ENCODE assay signal across 22 cellular contexts in the genomic region with DNA sequence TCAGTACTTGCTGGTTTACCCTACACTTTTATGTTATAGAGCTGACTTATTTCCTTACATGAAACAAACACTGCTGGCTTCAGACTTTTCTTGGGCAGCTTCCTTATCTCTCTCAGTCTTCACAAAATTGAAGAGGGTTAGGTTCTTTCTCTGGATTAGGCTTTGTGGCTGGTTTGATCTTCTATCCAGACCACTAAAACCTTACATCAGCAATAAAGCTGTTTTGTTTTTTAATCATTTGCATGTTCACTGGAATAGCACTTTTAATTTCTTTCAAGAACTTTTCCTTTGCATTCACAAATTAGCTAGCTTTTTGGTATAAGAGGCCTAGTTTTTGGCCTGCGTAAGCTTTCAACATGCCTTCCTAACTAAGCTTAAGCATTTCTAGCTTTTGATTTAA.
DNase-seq lines count a peak whose midpoint lies in the region; ATAC-seq, FAIRE-seq and TF ChIP-seq lines count a peak whose summit lies in the region.
"Had no signal": no experiment of that assay in that cellular context is flagged by ENCODE, and none has a peak within 500 bp of the region (broad histone marks: within the 10 kb centered on the region; RNA-seq: fewer than 3 reads in every experiment).

No MANE protein-coding gene starts in this region.

- H2AFZ ChIP-seq in IMR-90 (replicated peaks; ENCODE audit: low read length, poor library complexity) (no peak overlapping the region), neuron (ENCODE audit: low read depth, low read length) (peak overlapping the region; percentile 26)

- TF ChIP-seq EP300 in A549 (IDR thresholded peaks at IDR 0.05): no peak

- TF ChIP-seq RAD21 in A549 (conservative IDR thresholded peaks at IDR 0.05 in 1 of 2, IDR thresholded peaks at IDR 0.05 in 1 of 2) (no peak), IMR-90 (IDR thresholded peaks at IDR 0.05; ENCODE audit: low read length) (no peak)

- H3K27ac Mint-ChIP-seq in type B pancreatic cell: no peak overlapping the region
- H3K27ac Mint-ChIP-seq: B cell; CD4-positive, alpha-beta T cell; CD8-positive, alpha-beta T cell had no signal

- H2BK15ac ChIP-seq in IMR-90 (ENCODE audit: low read depth, low read length): no peak overlapping the region

- no peak overlapping the region for H3K4me2 ChIP-seq in A549
- H3K4me2 ChIP-seq in IMR-90 (ENCODE audit: low read depth, low read length): no peak overlapping the region
- H3K4me2 ChIP-seq: BLaER1 treated with 17β-estradiol and CSF1 and Interleukin-3, amounts not matched to agents 10 nM and 100 nM had no signal

- no peak overlapping the region for H4K5ac ChIP-seq in IMR-90 (ENCODE audit: low read depth, low read length)

- in situ Hi-C loops in IMR-90 (cut with MboI; ENCODE audit: low sequenced_read_pairs): no loop called here

- H2AK5ac ChIP-seq in IMR-90 (ENCODE audit: low read depth, low read length): no peak overlapping the region

- BruUV-seq in IMR-90 (replicated peaks; lab: Mats Ljungman, UMichigan): no TSS peak

- no peak overlapping the region for H3K9ac ChIP-seq in IMR-90 (ENCODE audit: low read depth, low read length)
- H3K9ac ChIP-seq: BLaER1 treated with 17β-estradiol and CSF1 and Interleukin-3, amounts not matched to agents 10 nM and 100 nM had no signal

- CTCF ChIA-PET in A549 (lab: Yijun Ruan, JAX): interaction anchor here (1.1 kb wide), 1 partner anchor 97 kb away, joined by 4 read pairs; no protein-coding TSS in a partner anchor
- CTCF ChIA-PET in IMR-90 (lab: Yijun Ruan, JAX): no interaction called here

- no peak overlapping the region for H2BK20ac ChIP-seq in IMR-90 (ENCODE audit: low read depth, low read length)

- H3K9me3 Mint-ChIP-seq in type B pancreatic cell: no peaks in the 10 kb centered on the region
- H3K9me3 Mint-ChIP-seq: CD4-positive, alpha-beta T cell had no signal

- H4K8ac ChIP-seq in IMR-90 (ENCODE audit: low read depth in 2 of 2, low read length in 2 of 2): no peak overlapping the region

- no peak overlapping the region for H2BK5ac ChIP-seq in IMR-90 (ENCODE audit: low read depth, low read length, poor library complexity, severe bottlenecking)

- H3K79me1 ChIP-seq in IMR-90 (ENCODE audit: low read depth in 1 of 2, low read length in 2 of 2): no peaks in the 10 kb centered on the region

- H3K36me3 ChIP-seq in IMR-90 (ENCODE audit: control insufficient read depth, insufficient read depth, low read length) (no peaks in the 10 kb centered on the region), neuron (ENCODE audit: insufficient read depth, low read length) (no peaks in the 10 kb centered on the region)
- H3K36me3 ChIP-seq: BLaER1 treated with 17β-estradiol and CSF1 and Interleukin-3, amounts not matched to agents 10 nM and 100 nM had no signal

- no peak overlapping the region for H3K23ac ChIP-seq in IMR-90 (ENCODE audit: low read depth, low read length)

- no peak overlapping the region for H3K56ac ChIP-seq in IMR-90 (ENCODE audit: extremely low read depth, insufficient read depth, low read length)

- no peak for FAIRE-seq in A549 (lab: Jason Lieb, UNC)
- FAIRE-seq: A204.1, D721Med, G401.6, GM12891, GM19239 had no signal

- intact Hi-C loops in IMR-90 (cut with micrococcal nuclease): no loop called here

- no peaks in the 10 kb centered on the region for H3K27me3 Mint-ChIP-seq in type B pancreatic cell
- H3K27me3 Mint-ChIP-seq: B cell; CD4-positive, alpha-beta T cell had no signal

- no peak overlapping the region for H2AK9ac ChIP-seq in IMR-90 (replicated peaks; ENCODE audit: low read depth, low read length, poor library complexity)

- no peaks in the 10 kb centered on the region for H3K27me3 ChIP-seq in IMR-90 (ENCODE audit: control insufficient read depth, insufficient read depth, low read length)
- no peaks in the 10 kb centered on the region for H3K27me3 ChIP-seq in neuron (ENCODE audit: insufficient read depth, low read length)
- H3K27me3 ChIP-seq: BLaER1 treated with 17β-estradiol and CSF1 and Interleukin-3, amounts not matched to agents 10 nM and 100 nM had no signal

- H3K4ac ChIP-seq in IMR-90 (ENCODE audit: low read depth, low read length): no peak overlapping the region

- H3K4me1 Mint-ChIP-seq in type B pancreatic cell (ENCODE audit: unreplicated experiment): no peaks in the 10 kb centered on the region
- H3K4me1 Mint-ChIP-seq: B cell had no signal

- H3K9me3 ChIP-seq in A549: no peaks in the 10 kb centered on the region
- H3K9me3 ChIP-seq in IMR-90 (ENCODE audit: control insufficient read depth, insufficient read depth, low read length): no peaks in the 10 kb centered on the region
- no peaks in the 10 kb centered on the region for H3K9me3 ChIP-seq in neuron (ENCODE audit: low read length)
- H3K9me3 ChIP-seq: BLaER1 treated with 17β-estradiol and CSF1 and Interleukin-3, amounts not matched to agents 10 nM and 100 nM; Caco-2 had no signal

- H4K91ac ChIP-seq in IMR-90 (ENCODE audit: insufficient read depth, low read depth, low read length): no peak overlapping the region

- WGBS in A549 (ENCODE audit: missing lambda C conversion rate): 89% methylated on average over 1 of the region's 1 CpG
- no CpG with 5 or more reads among the region's 1 CpG for WGBS in IMR-90 (ENCODE audit: extremely low coverage in 2 of 2, insufficient read length in 1 of 2), 2 experiments

- H2BK120ac ChIP-seq in IMR-90 (ENCODE audit: low read depth, low read length): no peak overlapping the region

- H3K36me3 Mint-ChIP-seq in type B pancreatic cell: no peaks in the 10 kb centered on the region
- H3K36me3 Mint-ChIP-seq: CD8-positive, alpha-beta T cell had no signal

- H3K4me1 ChIP-seq in A549: no peaks in the 10 kb centered on the region
- H3K4me1 ChIP-seq in IMR-90 (ENCODE audit: control insufficient read depth, insufficient read depth, low read length): no peaks in the 10 kb centered on the region
- H3K4me1 ChIP-seq in neuron (ENCODE audit: insufficient read depth, low read length): no peaks in the 10 kb centered on the region
- H3K4me1 ChIP-seq: BLaER1 treated with 17β-estradiol and CSF1 and Interleukin-3, amounts not matched to agents 10 nM and 100 nM; Caco-2 had no signal

- H3K27ac ChIP-seq in A549 (no peak overlapping the region), IMR-90 (ENCODE audit: insufficient read depth, low read length) (no peak overlapping the region)
- H3K27ac ChIP-seq: BLaER1 treated with 17β-estradiol and CSF1 and Interleukin-3, amounts not matched to agents 10 nM and 100 nM; C4-2B had no signal

- no peak overlapping the region for H3K18ac ChIP-seq in IMR-90 (ENCODE audit: low read depth, low read length)

- no peak for ATAC-seq in A549
- no peak for ATAC-seq in IMR-90 (ENCODE audit: low read depth)
- ATAC-seq: CD8-positive, alpha-beta T cell had no signal

- H3K14ac ChIP-seq in IMR-90 (replicated peaks; ENCODE audit: low read depth, low read length): no peak overlapping the region

- no peak overlapping the region for H3K4me3 Mint-ChIP-seq in type B pancreatic cell
- H3K4me3 Mint-ChIP-seq: B cell; CD4-positive, alpha-beta T cell; CD8-positive, alpha-beta T cell had no signal

- DNase-seq in A549 (ENCODE audit: low read depth in 1 of 2, low spot score in 1 of 2): no peak
- no peak for DNase-seq in IMR-90
- no peak for DNase-seq in cerebellar nuclear complex (lab: John Stamatoyannopoulos, UW)
- no peak for DNase-seq in NCI-H187 treated with DMSO at 0.1 percent for 48 hours (lab: John Stamatoyannopoulos, UW)
- no peak for DNase-seq in type B pancreatic cell (ENCODE audit: extremely low spot score, unreplicated experiment)
- DNase-seq: 8988T; AML-193; Caco-2; Calu3; CD4-positive, alpha-beta T cell; CD8-positive, alpha-beta T cell; DMS79 treated with DMSO at 0.1 percent for 48 hours; GF-D8 had no signal

- no peaks in the 10 kb centered on the region for H4K20me1 ChIP-seq in IMR-90 (ENCODE audit: insufficient read depth, low read length)
- H4K20me1 ChIP-seq: BLaER1 treated with 17β-estradiol and CSF1 and Interleukin-3, amounts not matched to agents 10 nM and 100 nM had no signal

- H3K9me1 ChIP-seq in IMR-90 (ENCODE audit: insufficient read depth, low read length): no peaks in the 10 kb centered on the region

- POLR2A ChIA-PET in A549 (lab: Yijun Ruan, JAX): no interaction called here
- POLR2A ChIA-PET in IMR-90 (lab: Charles Lee; ENCODE audit: unreplicated experiment): no interaction called here

- no peak overlapping the region for H3K4me3 ChIP-seq in A549
- H3K4me3 ChIP-seq in IMR-90 (ENCODE audit: insufficient read depth, low read depth, low read length): no peak overlapping the region
- no peak overlapping the region for H3K4me3 ChIP-seq in neuron (ENCODE audit: low read length)
- H3K4me3 ChIP-seq: BLaER1 treated with 17β-estradiol and CSF1 and Interleukin-3, amounts not matched to agents 10 nM and 100 nM had no signal

- dilution Hi-C loops in IMR-90 (cut with HindIII; ENCODE audit: low sequenced_read_pairs, unreplicated experiment): no loop called here

- no peak for TF ChIP-seq CTCF in A549 (IDR thresholded peaks at IDR 0.05)
- no peak for TF ChIP-seq CTCF in IMR-90 (conservative IDR thresholded peaks at IDR 0.05; ENCODE audit: low read depth, low read length)
- TF ChIP-seq CTCF in type B pancreatic cell (conservative IDR thresholded peaks at IDR 0.05): no peak

- TF ChIP-seq POLR2A in A549 (IDR thresholded peaks at IDR 0.05; ENCODE audit: low read length): no peak
- TF ChIP-seq POLR2A in IMR-90 (IDR thresholded peaks at IDR 0.05; ENCODE audit: low read depth, low read length): no peak

TF ChIP-seq in A549, 52 proteins besides CTCF, POLR2A, EP300 and RAD21:
- TF ChIP-seq MAFK (IDR thresholded peaks at IDR 0.05; ENCODE audit: partially characterized antibody) (peak; percentile 55), JUNB (IDR thresholded peaks at IDR 0.05) (no peak), MAZ (IDR thresholded peaks at IDR 0.05; ENCODE audit: borderline replicate concordance, low read depth, low read length) (no peak)

TF ChIP-seq in IMR-90, 13 proteins besides CTCF, POLR2A, EP300 and RAD21:
- TF ChIP-seq MAZ (IDR thresholded peaks at IDR 0.05; ENCODE audit: borderline replicate concordance, low read depth, low read length) (no peak), MXI1 (IDR thresholded peaks at IDR 0.05; ENCODE audit: borderline replicate concordance, low read depth, low read length) (no peak), MAFK (IDR thresholded peaks at IDR 0.05; ENCODE audit: low read depth, low read length) (peak; percentile 9; the same call in 1 of the 2 replicates), RCOR1 (IDR thresholded peaks at IDR 0.05; ENCODE audit: insufficient replicate concordance, low read length) (no peak), SMC3 (IDR thresholded peaks at IDR 0.05; ENCODE audit: low read depth, low read length) (no peak), CEBPB (IDR thresholded peaks at IDR 0.05; ENCODE audit: low read depth, low read length) (no peak)
